ENCODE assay signal across 7 cellular contexts in genomic region chr2:199955007-199955338, GRCh38. TPM values are rescaled to one million over a fixed set of nuclear protein-coding genes. Genes with fewer than 3 reads are reported as not detected.
A peak's percentile ranks its signal among the peaks of the same experiment; 100 is the strongest.
DNase-seq lines count a peak whose midpoint lies in the region; ATAC-seq, FAIRE-seq and TF ChIP-seq lines count a peak whose summit lies in the region.

No MANE protein-coding gene starts in this region.

- FAIRE-seq in GM12891 (lab: Jason Lieb, UNC): peak; percentile 33

- peaks cover 44% of the 10 kb centered on the region for H3K4me1 Mint-ChIP-seq in activated naive CD8-positive, alpha-beta T cell treated with anti-CD3 and anti-CD28 coated beads for 36 hours

- no peaks in the 10 kb centered on the region for H3K9me3 Mint-ChIP-seq in activated naive CD8-positive, alpha-beta T cell treated with anti-CD3 and anti-CD28 coated beads for 36 hours

- H3K36me3 ChIP-seq in HUES48 (ENCODE audit: control insufficient read depth, insufficient read depth, low read length) (peaks cover 44% of the 10 kb centered on the region), iPS-18a (ENCODE audit: control insufficient read depth, low read depth, low read length) (peaks cover 36% of the 10 kb centered on the region)

- peak; percentile 53 for ATAC-seq in GM21528 (IDR thresholded peaks at IDR 0.05; ENCODE audit: low FRiP score, unreplicated experiment)
- peak; percentile 67 for ATAC-seq in stimulated activated naive CD8-positive, alpha-beta T cell treated with anti-CD3 and anti-CD28 coated beads, Interleukin-15, Interleukin-2, amounts not matched to agents 100 U/mL and 50 U/mL, for 24 hours

- peak overlapping the region; percentile 98 for H3K4me3 Mint-ChIP-seq in activated naive CD8-positive, alpha-beta T cell treated with anti-CD3 and anti-CD28 coated beads for 36 hours

- peak overlapping the region; percentile 89 for H3K9ac ChIP-seq in HUES48 (ENCODE audit: low read depth, low read length)
- H3K9ac ChIP-seq in iPS-18a (ENCODE audit: low read length): peak overlapping the region; percentile 96

- TF ChIP-seq POLR2A in GM12891 (IDR thresholded peaks at IDR 0.05; ENCODE audit: low read depth, low read length): no peak

- peaks cover 25% of the 10 kb centered on the region for H3K36me3 Mint-ChIP-seq in activated naive CD8-positive, alpha-beta T cell treated with anti-CD3 and anti-CD28 coated beads for 36 hours

- peak overlapping the region; percentile 96 for H3K27ac ChIP-seq in HUES48 (ENCODE audit: low read depth, low read length)
- peak overlapping the region; percentile 90 for H3K27ac ChIP-seq in iPS-18a (ENCODE audit: low read length)

- no peaks in the 10 kb centered on the region for H3K9me3 ChIP-seq in HUES48 (ENCODE audit: control insufficient read depth, insufficient read depth, low read length)
- no peaks in the 10 kb centered on the region for H3K9me3 ChIP-seq in iPS-18a (ENCODE audit: control insufficient read depth, low read depth, low read length)

- DNase-seq in GM12891 (ENCODE audit: insufficient read length, low spot score) (no peak), SW480 (ENCODE audit: low spot score) (no peak)
- DNase-seq in activated naive CD8-positive, alpha-beta T cell treated with anti-CD3 and anti-CD28 coated beads for 36 hours: no peak
- no peak for DNase-seq in stimulated activated naive CD8-positive, alpha-beta T cell treated with anti-CD3 and anti-CD28 coated beads, Interleukin-15, Interleukin-2, amounts not matched to agents 100 U/mL and 50 U/mL, for 24 hours

- H3K27me3 ChIP-seq in HUES48 (ENCODE audit: control insufficient read depth, insufficient read depth, low read length) (no peaks in the 10 kb centered on the region), iPS-18a (ENCODE audit: control insufficient read depth, insufficient read depth, low read length) (no peaks in the 10 kb centered on the region)

- no peaks in the 10 kb centered on the region; the same call in 1 of the 2 replicates for H3K4me1 ChIP-seq in HUES48 (ENCODE audit: control insufficient read depth, insufficient read depth, low read length)
- peaks cover 4% of the 10 kb centered on the region for H3K4me1 ChIP-seq in iPS-18a (ENCODE audit: control insufficient read depth, low read depth, low read length)

- H3K4me3 ChIP-seq in HUES48 (ENCODE audit: low read depth, low read length): peak overlapping the region; percentile 95
- H3K4me3 ChIP-seq in iPS-18a (ENCODE audit: low read length): peak overlapping the region; percentile 92

- H3K27ac Mint-ChIP-seq in activated naive CD8-positive, alpha-beta T cell treated with anti-CD3 and anti-CD28 coated beads for 36 hours: peak overlapping the region; percentile 95

- no peaks in the 10 kb centered on the region for H3K27me3 Mint-ChIP-seq in activated naive CD8-positive, alpha-beta T cell treated with anti-CD3 and anti-CD28 coated beads for 36 hours

TF ChIP-seq in GM12891, 5 proteins besides CTCF, POLR2A, EP300 and RAD21:
- no peak for TF ChIP-seq POU2F2 (IDR thresholded peaks at IDR 0.05; ENCODE audit: low read depth, low read length)
- TF ChIP-seq TAF1 (IDR thresholded peaks at IDR 0.05; ENCODE audit: low read depth, low read length): no peak
- no peak for TF ChIP-seq POLR2AphosphoS5 (IDR thresholded peaks at IDR 0.05; ENCODE audit: low read depth, low read length)
- no peak for TF ChIP-seq PAX5 (IDR thresholded peaks at IDR 0.05; ENCODE audit: insufficient read depth, low read length, severe bottlenecking)
- no peak for TF ChIP-seq SPI1 (IDR thresholded peaks at IDR 0.05; ENCODE audit: low read depth, low read length)

RNA-seq across cellular contexts. Expression of gene TYW5, which starts 0.3 kb away (rescaled TPM):
- 4.7 TPM for polyA plus RNA-seq in GM12891 (2012; ENCODE audit: low read depth, missing spikeins)
- 10 to 100 TPM; 10.1 TPM for total RNA-seq in activated naive CD8-positive, alpha-beta T cell treated with anti-CD3 and anti-CD28 coated beads for 36 hours

RNA-seq across cellular contexts. Expression of gene MAIP1, which starts 0.4 kb away (rescaled TPM):
- 18.7 TPM for polyA plus RNA-seq in GM12891 (2012; ENCODE audit: low read depth, missing spikeins)
- 10 to 100 TPM; 36.5 to 37.4 TPM for total RNA-seq in activated naive CD8-positive, alpha-beta T cell treated with anti-CD3 and anti-CD28 coated beads for 36 hours

RNA-seq across cellular contexts. Expression of gene C2orf69, which starts 43.9 kb away (rescaled TPM):
- polyA plus RNA-seq in GM12891 (2012; ENCODE audit: low read depth, missing spikeins): 6.2 TPM
- total RNA-seq in activated naive CD8-positive, alpha-beta T cell treated with anti-CD3 and anti-CD28 coated beads for 36 hours: 10 to 100 TPM; 20.6 to 20.8 TPM
